ENCODE assay signal across 24 cellular contexts in genomic region chr14:106666341-106666740, GRCh38.
"Had no signal": no experiment of that assay in that cellular context is flagged by ENCODE, and none has a peak within 500 bp of the region (broad histone marks: within the 10 kb centered on the region; RNA-seq: fewer than 3 reads in every experiment).

No MANE protein-coding gene starts in this region.

- ATAC-seq: effector memory CD8-positive, alpha-beta T cell; mucosa of descending colon; natural killer cell treated with Interleukin-12 subunit alpha and Interleukin-12 subunit beta and Interleukin-15 and Interleukin-18, amount 100 ng/mL, for 72 hours; right lobe of liver had no signal

- H3K9me3 ChIP-seq: neutrophil, right lobe of liver, testis, tibial nerve, upper lobe of left lung had no signal

- H3K9me3 Mint-ChIP-seq: effector memory CD8-positive, alpha-beta T cell; natural killer cell treated with Interleukin-12 subunit alpha and Interleukin-12 subunit beta and Interleukin-15 and Interleukin-18, amount 100 ng/mL, for 72 hours had no signal

- H3K36me3 ChIP-seq: neutrophil, right lobe of liver, stomach, tibial nerve, upper lobe of left lung had no signal

- H3K27me3 ChIP-seq: testis, tibial nerve, upper lobe of left lung had no signal

- H3K27ac ChIP-seq: neutrophil, parathyroid adenoma, right lobe of liver, stomach, testis, tibial nerve, upper lobe of left lung had no signal

- H3K27me3 Mint-ChIP-seq: progenitor cell of endocrine pancreas had no signal

- H3K4me3 ChIP-seq: lung, mucosa of descending colon, right lobe of liver, stomach, testis, tibial nerve, upper lobe of left lung had no signal

- H3K4me1 ChIP-seq: parathyroid adenoma, right lobe of liver, stomach, testis, tibial nerve, upper lobe of left lung had no signal

- H3K36me3 Mint-ChIP-seq: immature natural killer cell; memory B cell; naive B cell; natural killer cell treated with Interleukin-12 subunit alpha and Interleukin-12 subunit beta and Interleukin-15 and Interleukin-18, amount 100 ng/mL, for 72 hours had no signal

- DNase-seq: cortex of kidney; effector memory CD8-positive, alpha-beta T cell; erythroblast; hypothalamus; immature natural killer cell; islet precursor cell; kidney glomerular epithelial cell; mucosa of descending colon; naive B cell; right lobe of liver; small intestine; stimulated activated naive CD4-positive, alpha-beta T cell treated with Interleukin-2 at 50 U/mL for 16 hours; stomach; testis had no signal

- H3K27ac Mint-ChIP-seq: effector memory CD8-positive, alpha-beta T cell; immature natural killer cell; memory B cell; mesothelial cell of epicardium; natural killer cell treated with Interleukin-12 subunit alpha and Interleukin-12 subunit beta and Interleukin-15 and Interleukin-18, amount 100 ng/mL, for 72 hours; progenitor cell of endocrine pancreas had no signal

- H3K4me1 Mint-ChIP-seq: mesothelial cell of epicardium, neural crest cell had no signal

- H3K4me3 Mint-ChIP-seq: effector memory CD8-positive, alpha-beta T cell; immature natural killer cell; memory B cell; mesothelial cell of epicardium; natural killer cell treated with Interleukin-12 subunit alpha and Interleukin-12 subunit beta and Interleukin-15 and Interleukin-18, amount 100 ng/mL, for 72 hours; neural crest cell had no signal
